Comparison of ENCODE assay signal across 15 cellular contexts in genomic region chr22:23058063-23058462, GRCh38.
"Had no signal": no experiment of that assay in that cellular context is flagged by ENCODE, and none has a peak within 500 bp of the region (broad histone marks: within the 10 kb centered on the region; RNA-seq: fewer than 3 reads in every experiment).

No MANE protein-coding gene starts in this region.

- H3K9me3 ChIP-seq: body of pancreas had no signal

- DNase-seq: activated CD4-positive, alpha-beta T cell treated with anti-CD3 and anti-CD28 coated beads, Interleukin-2, amount 50 U/mL, for 48 hours; activated CD4-positive, CD25-positive, alpha-beta regulatory T cell; activated naive CD4-positive, alpha-beta T cell treated with anti-CD3 and anti-CD28 coated beads, Interleukin-2, amount 10 ng/mL, durations not matched to agents 7 days and 5 days; amniotic stem cell; body of pancreas; dermis blood vessel endothelial cell; nucleus accumbens; stimulated activated CD4-positive, alpha-beta T cell treated with anti-CD3 and anti-CD28 coated beads, Interleukin-12 subunit alpha, Interleukin-12 subunit beta, amount 100 ng/mL, for 4 hours had no signal

- H3K36me3 ChIP-seq: thoracic aorta had no signal

- H3K4me3 ChIP-seq: body of pancreas, psoas muscle, thoracic aorta had no signal

- FAIRE-seq: endometrium, urothelium cell line had no signal

- H3K27ac ChIP-seq: body of pancreas, psoas muscle, thoracic aorta had no signal

- H3K4me1 ChIP-seq: body of pancreas, psoas muscle had no signal

- H3K27me3 ChIP-seq: body of pancreas had no signal

- ATAC-seq: body of pancreas; esophagus mucosa; natural killer cell treated with Interleukin-12 subunit alpha and Interleukin-12 subunit beta and Interleukin-15 and Interleukin-18, amount 100 ng/mL, for 72 hours; psoas muscle; SK-N-SH treated with all-trans-retinoic acid at 6 μM for 48 hours had no signal
